Comparison of ENCODE assay signal across 9 cellular contexts in genomic region chr1:22665752-22666151, GRCh38. TPM values are rescaled to one million over a fixed set of nuclear protein-coding genes. Genes with fewer than 3 reads are reported as not detected.
DNase-seq lines count a peak whose midpoint lies in the region; ATAC-seq and TF ChIP-seq lines count a peak whose summit lies in the region.
"Had no signal": no experiment of that assay in that cellular context is flagged by ENCODE, and none has a peak within 500 bp of the region (broad histone marks: within the 10 kb centered on the region; RNA-seq: fewer than 3 reads in every experiment).

No MANE protein-coding gene starts in this region.

- H3K9me2 ChIP-seq in HCT116 (ENCODE audit: insufficient read depth): no peaks in the 10 kb centered on the region

- intact Hi-C loops in HCT116 (cut with micrococcal nuclease): loop anchor here (1.0 kb wide), 2 partner anchors 265 to 299 kb away; no protein-coding TSS in a partner anchor
- intact Hi-C loops in left lung (cut with DNase I): no loop called here

- H3K4me1 ChIP-seq in HCT116 (ENCODE audit: control insufficient read depth in 1 of 2, insufficient read depth in 2 of 2, low read length in 2 of 2): no peaks in the 10 kb centered on the region
- H3K4me1 ChIP-seq in left lung: no peaks in the 10 kb centered on the region

- DNase-seq in Ammon's horn (ENCODE audit: low spot score) (peak; percentile 43), HCT116 (ENCODE audit: low read depth, low spot score) (peak; percentile 24), WERI-Rb-1 (peak; percentile 78), kidney epithelial cell (ENCODE audit: low read depth) (no peak), left lung (no peak), HCEC 1CT (no peak)
- DNase-seq: NCI-H187 had no signal

- TF ChIP-seq CTCF in HCT116 (IDR thresholded peaks at IDR 0.05 in 2 of 3, conservative IDR thresholded peaks at IDR 0.05 in 1 of 3; ENCODE audit: borderline replicate concordance in 1 of 3, insufficient read depth in 1 of 3, low read depth in 2 of 3, low read length in 2 of 3) (peak; percentile 67 to 78 (median 72); a peak in 5 of 6 replicates), WERI-Rb-1 (IDR thresholded peaks at IDR 0.05; ENCODE audit: low read depth, low read length) (peak; percentile 92), kidney epithelial cell (IDR thresholded peaks at IDR 0.05; ENCODE audit: insufficient read depth, low read length, poor library complexity, severe bottlenecking) (peak; percentile 77), left lung (IDR thresholded peaks at IDR 0.05) (no peak)

- no peaks in the 10 kb centered on the region for H3K79me2 ChIP-seq in HCT116 (ENCODE audit: insufficient read depth, low read length)

- no TSS peak for BruUV-seq in HCT116 (replicated peaks; lab: Mats Ljungman, UMichigan)

- no peak overlapping the region for H3K9ac ChIP-seq in HCT116 (ENCODE audit: low read length)

- H3K27ac ChIP-seq in HCT116 (ENCODE audit: low read depth, low read length) (no peak overlapping the region), WERI-Rb-1 (no peak overlapping the region), left lung (no peak overlapping the region)

- no peak overlapping the region for H3K4me2 ChIP-seq in HCT116 (ENCODE audit: low read length)

- no peak overlapping the region for H2AFZ ChIP-seq in HCT116 (ENCODE audit: low read depth, low read length, poor library complexity, severe bottlenecking)

- H3K4me3 ChIP-seq in HCT116 (replicated peaks in 1 of 2; ENCODE audit: low read depth in 1 of 2, low read length in 2 of 2) (no peak overlapping the region), WERI-Rb-1 (ENCODE audit: low read depth, low read length) (no peak overlapping the region), kidney epithelial cell (ENCODE audit: low read depth, low read length) (no peak overlapping the region), left lung (no peak overlapping the region)

- no peaks in the 10 kb centered on the region for H4K20me1 ChIP-seq in HCT116 (ENCODE audit: insufficient read depth)

- peak; percentile 89 for TF ChIP-seq RAD21 in HCT116 (IDR thresholded peaks at IDR 0.05; ENCODE audit: low read depth)

- peak; percentile 70 for ATAC-seq in HCT116
- ATAC-seq in left lung: no peak
- ATAC-seq in GM18909 (IDR thresholded peaks at IDR 0.05; ENCODE audit: poor library complexity, unreplicated experiment): no peak
- no peak for ATAC-seq in HG03432 (IDR thresholded peaks at IDR 0.05; ENCODE audit: unreplicated experiment)

- TF ChIP-seq POLR2A in HCT116 (IDR thresholded peaks at IDR 0.05; ENCODE audit: borderline replicate concordance, extremely low read depth, insufficient read depth, insufficient read length): no peak

- CTCF ChIA-PET in HCT116 (lab: Charles Lee): interaction anchor here (0.6 to 2.5 kb wide), 2 partner anchors 264 to 298 kb away, joined by 3 to 18 read pairs; no protein-coding TSS in a partner anchor

- RAD21 ChIA-PET in HCT116 (lab: Charles Lee; ENCODE audit: low non-redundant PET in 1 of 2, low total read pairs in 2 of 2, uncharacterized antibody in 2 of 2, unreplicated experiment in 2 of 2): no interaction called here

- H3K9me3 ChIP-seq in HCT116 (ENCODE audit: control insufficient read depth in 1 of 2, insufficient read depth in 1 of 2, low read depth in 1 of 2, low read length in 2 of 2): no peaks in the 10 kb centered on the region
- H3K9me3 ChIP-seq in WERI-Rb-1 (ENCODE audit: severe bottlenecking): no peaks in the 10 kb centered on the region
- no peaks in the 10 kb centered on the region for H3K9me3 ChIP-seq in left lung

- POLR2A ChIA-PET in HCT116 (lab: Charles Lee): no interaction called here

- H3K36me3 ChIP-seq in HCT116 (ENCODE audit: control insufficient read depth in 1 of 2, insufficient read depth in 2 of 2, low read length in 2 of 2) (no peaks in the 10 kb centered on the region), WERI-Rb-1 (no peaks in the 10 kb centered on the region), kidney epithelial cell (ENCODE audit: control insufficient read depth, insufficient read depth, low read length) (no peaks in the 10 kb centered on the region), left lung (peaks cover 0 to 3% of the 10 kb centered on the region in 2 donors)

- H3K27me3 ChIP-seq in HCT116 (ENCODE audit: insufficient read depth, low read length) (peaks cover 12% of the 10 kb centered on the region; the same call in 1 of the 2 replicates), WERI-Rb-1 (ENCODE audit: insufficient read depth, low read depth, severe bottlenecking) (no peaks in the 10 kb centered on the region), kidney epithelial cell (ENCODE audit: control insufficient read depth, insufficient read depth, low read length) (peaks cover 26% of the 10 kb centered on the region), left lung (peaks cover 0 to 45% of the 10 kb centered on the region in 2 donors)

TF ChIP-seq in HCT116, 20 proteins besides CTCF, POLR2A, EP300 and RAD21:
- TF ChIP-seq POLR2AphosphoS5 (IDR thresholded peaks at IDR 0.05; ENCODE audit: low read depth, low read length) (no peak), SP1 (IDR thresholded peaks at IDR 0.05; ENCODE audit: low read depth) (no peak), ZBTB33 (IDR thresholded peaks at IDR 0.05; ENCODE audit: extremely low read depth, insufficient replicate concordance, low read length) (no peak), ATF3 (IDR thresholded peaks at IDR 0.05) (no peak), EZH2phosphoT487 (IDR thresholded peaks at IDR 0.05; ENCODE audit: borderline replicate concordance) (no peak), SRF (IDR thresholded peaks at IDR 0.05; ENCODE audit: low read depth) (no peak), FOSL1 (IDR thresholded peaks at IDR 0.05; ENCODE audit: low read depth) (no peak), TCF7L2 (IDR thresholded peaks at IDR 0.05; ENCODE audit: borderline replicate concordance, extremely low read depth, insufficient read depth, insufficient read length) (no peak), ZNF274 (IDR thresholded peaks at IDR 0.05; ENCODE audit: low read depth, low read length) (no peak), EGR1 (IDR thresholded peaks at IDR 0.05; ENCODE audit: low read depth) (no peak), JUND (IDR thresholded peaks at IDR 0.05) (no peak), CBX3 (IDR thresholded peaks at IDR 0.05; ENCODE audit: low read depth) (no peak), YY1 (IDR thresholded peaks at IDR 0.05; ENCODE audit: extremely low read depth, insufficient replicate concordance, low read depth, low read length) (no peak)

RNA-seq across cellular contexts. Expression of gene C1QB, which starts 12.7 kb away (rescaled TPM):
- total RNA-seq in HCT116 (2021; ENCODE audit: unreplicated experiment) (0.32 TPM), kidney epithelial cell (2.8 and 4.6 TPM in 2 replicates), left lung (100 to 1,000 TPM; 611 to 648 TPM)
- not detected in 2 replicates for polyA plus RNA-seq in HCT116 (2012)

RNA-seq across cellular contexts. Expression of gene C1QC, which starts 22.3 kb away (rescaled TPM):
- total RNA-seq in HCT116 (2021; ENCODE audit: unreplicated experiment) (0.59 TPM), kidney epithelial cell (0.58 and 2.0 TPM in 2 replicates), left lung (100 to 1,000 TPM; 378 to 577 TPM)
- polyA plus RNA-seq in HCT116 (2012): not detected in 2 replicates

RNA-seq across cellular contexts. Expression of gene C1QA, which starts 29.3 kb away (rescaled TPM):
- total RNA-seq in HCT116 (2021; ENCODE audit: unreplicated experiment) (0.91 TPM), kidney epithelial cell (0.82 and 2.2 TPM in 2 replicates), left lung (100 to 1,000 TPM; 395 to 476 TPM)
- not detected in 2 replicates for polyA plus RNA-seq in HCT116 (2012)

RNA-seq across cellular contexts. Expression of gene EPHB2, which starts 44.9 kb away (rescaled TPM):
- 19.5 TPM for total RNA-seq in HCT116 (2021; ENCODE audit: unreplicated experiment)
- 19.4 and 22.0 TPM in 2 replicates for polyA plus RNA-seq in HCT116 (2012)
- 111 and 143 TPM in 2 replicates for total RNA-seq in kidney epithelial cell
- 10 to 100 TPM; 11.3 to 15.9 TPM for total RNA-seq in left lung

Comparison
In these comparisons a context has a peak if more than half of its experiments do, and no peak if none do; other contexts are left out.
1. DNase-seq: peak in Ammon's horn (single experiment), HCT116 (single experiment) and WERI-Rb-1 (single experiment); none in kidney epithelial cell (single experiment), left lung (0 of 2) and HCEC 1CT (single experiment).
2. CTCF ChIP-seq: peak in HCT116 (3 of 3), WERI-Rb-1 (single experiment) and kidney epithelial cell (single experiment); none in left lung (0 of 2).
3. RNA of gene C1QB, which starts 12.7 kb away (total RNA-seq): 611 to 648 TPM in left lung; 2.8 to 4.6 TPM in kidney epithelial cell and 0.32 TPM in HCT116 (single experiment); every median in the first group is over 100 times any median in the second.
4. RNA of gene C1QC, which starts 22.3 kb away (total RNA-seq): 378 to 577 TPM in left lung; 0.59 TPM in HCT116 (single experiment) and 0.58 to 2.0 TPM in kidney epithelial cell; every median in the first group is over 100 times any median in the second.
5. RNA of gene C1QA, which starts 29.3 kb away (total RNA-seq): 395 to 476 TPM in left lung; 0.82 to 2.2 TPM in kidney epithelial cell and 0.91 TPM in HCT116 (single experiment); every median in the first group is over 100 times any median in the second.